Comparison of ENCODE assay signal across 23 cellular contexts in genomic region chr3:63585927-63586326, GRCh38.
"Had no signal": no experiment of that assay in that cellular context is flagged by ENCODE, and none has a peak within 500 bp of the region (broad histone marks: within the 10 kb centered on the region; RNA-seq: fewer than 3 reads in every experiment).

No MANE protein-coding gene starts in this region.

- H3K27ac ChIP-seq: SK-N-MC had no signal

- DNase-seq: activated B cell treated with CpG ODN at 0.5 μM for 24 hours; activated CD4-positive, alpha-beta T cell treated with anti-CD3 and anti-CD28 coated beads for 1 hour; activated CD4-positive, alpha-beta T cell treated with anti-CD3 and anti-CD28 coated beads, Interleukin-2, amount 10 ng/mL, durations not matched to agents 24 days and 14 days; activated CD4-positive, alpha-beta T cell treated with anti-CD3 and anti-CD28 coated beads, Interleukin-2, amount 50 U/mL, for 48 hours; activated CD8-positive, alpha-beta memory T cell treated with anti-CD3 and anti-CD28 coated beads for 24 hours; activated gamma-delta T cell; activated naive CD4-positive, alpha-beta T cell treated with anti-CD3 and anti-CD28 coated beads for 36 hours; activated T-cell treated with anti-CD3 and anti-CD28 coated beads, Interleukin-2, amount 50 U/mL, for 48 hours; amygdala; Kasumi-1; NCI-H1048; NCI-H146; NCI-H187 treated with DMSO at 0.1 percent for 48 hours; NCI-H2107; NCI-H345; NCI-H510A; NCI-H748 treated with DMSO at 0.1 percent for 48 hours; OCI-M1; RPMI8226; T-cell; T-helper 2 cell; T1000 had no signal

- H3K4me3 ChIP-seq: SK-N-MC had no signal
